Comparison of ENCODE assay signal across 9 cellular contexts in the genomic region with DNA sequence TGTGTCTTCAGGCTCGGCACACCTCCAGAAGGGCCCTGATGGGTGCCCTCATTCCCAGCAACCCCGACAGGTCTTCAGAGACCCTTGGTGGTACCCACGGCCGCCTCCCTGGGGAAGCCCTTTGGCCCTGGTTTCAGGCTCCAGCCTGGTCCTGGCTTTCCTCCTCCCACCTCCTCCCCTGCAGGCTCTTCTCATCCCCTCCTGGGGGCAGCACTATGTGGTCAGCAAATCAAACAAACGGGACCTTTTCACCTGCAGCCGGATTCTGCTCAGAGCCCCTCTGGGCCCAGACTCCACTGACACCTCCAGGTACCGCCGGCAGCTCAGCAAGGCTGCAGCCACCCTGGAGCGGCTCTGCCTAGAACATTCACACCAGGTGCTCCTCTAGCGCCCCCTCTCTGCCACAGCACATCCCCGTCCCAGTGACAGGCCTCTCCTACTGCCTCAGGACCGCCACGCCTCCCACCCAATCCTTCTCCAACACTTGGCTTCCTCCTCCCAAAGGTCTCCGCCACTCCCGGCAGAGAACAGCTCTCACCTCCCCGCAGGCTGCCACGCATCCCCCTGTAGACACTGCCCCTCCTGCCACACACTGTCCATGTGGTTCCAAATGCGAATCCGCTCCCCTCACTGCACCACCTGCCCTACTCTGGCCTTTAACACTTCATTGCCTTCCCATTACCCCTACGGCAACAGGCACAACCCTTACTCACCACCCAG. TPM values are rescaled to one million over a fixed set of nuclear protein-coding genes. Genes with fewer than 3 reads are reported as not detected.
DNase-seq lines count a peak whose midpoint lies in the region; ATAC-seq, FAIRE-seq and TF ChIP-seq lines count a peak whose summit lies in the region.
"Had no signal": no experiment of that assay in that cellular context is flagged by ENCODE, and none has a peak within 500 bp of the region (broad histone marks: within the 10 kb centered on the region; RNA-seq: fewer than 3 reads in every experiment).

No MANE protein-coding gene starts in this region.

- no peaks in the 10 kb centered on the region for H3K9me3 ChIP-seq in left ventricle myocardium inferior (replicated peaks)

- no peaks in the 10 kb centered on the region; the same call in 1 of the 2 replicates for H4K20me1 ChIP-seq in KMS-11 (ENCODE audit: insufficient read depth)

- H3K27me3 ChIP-seq in KMS-11 (ENCODE audit: insufficient read depth, low read depth) (no peaks in the 10 kb centered on the region), left ventricle myocardium inferior (ENCODE audit: low read depth) (no peaks in the 10 kb centered on the region)

- ATAC-seq in HG02610 (IDR thresholded peaks at IDR 0.05; ENCODE audit: unreplicated experiment) = no peak

- peaks cover 65% of the 10 kb centered on the region for H3K36me3 Mint-ChIP-seq in activated CD4-positive, alpha-beta memory T cell treated with anti-CD3 and anti-CD28 coated beads, Interleukin-2, amount 10 ng/mL, durations not matched to agents 7 days and 5 days (ENCODE audit: low read depth)

- H3K4me1 ChIP-seq in KMS-11 (ENCODE audit: low read depth, poor library complexity, severe bottlenecking) (no peaks in the 10 kb centered on the region), left ventricle myocardium inferior (peaks cover 24% of the 10 kb centered on the region)

- CTCF ChIA-PET in activated CD4-positive, alpha-beta memory T cell treated with anti-CD3 and anti-CD28 coated beads, Interleukin-2, amount 10 ng/mL, durations not matched to agents 7 days and 5 days (lab: Charles Lee) = interaction anchor here (1.0 to 4.7 kb wide), 11 partner anchors 9 to 145 kb away, joined by 3 to 52 read pairs (median 4); partner anchors contain the start of gene PAM16

- H3K27ac Mint-ChIP-seq in activated CD4-positive, alpha-beta memory T cell treated with anti-CD3 and anti-CD28 coated beads, Interleukin-2, amount 10 ng/mL, durations not matched to agents 7 days and 5 days = peak overlapping the region; percentile 7

- no peaks in the 10 kb centered on the region for H3K9me3 Mint-ChIP-seq in activated CD4-positive, alpha-beta memory T cell treated with anti-CD3 and anti-CD28 coated beads, Interleukin-2, amount 10 ng/mL, durations not matched to agents 7 days and 5 days

- no peaks in the 10 kb centered on the region for H3K27me3 Mint-ChIP-seq in activated CD4-positive, alpha-beta memory T cell treated with anti-CD3 and anti-CD28 coated beads, Interleukin-2, amount 10 ng/mL, durations not matched to agents 7 days and 5 days

- intact Hi-C loops in left ventricle myocardium inferior (cut with micrococcal nuclease) = no loop called here

- H3K4me1 Mint-ChIP-seq in activated CD4-positive, alpha-beta memory T cell treated with anti-CD3 and anti-CD28 coated beads, Interleukin-2, amount 10 ng/mL, durations not matched to agents 7 days and 5 days = peaks cover 18% of the 10 kb centered on the region

- POLR2A ChIA-PET in activated CD4-positive, alpha-beta memory T cell treated with anti-CD3 and anti-CD28 coated beads, Interleukin-2, amount 10 ng/mL, durations not matched to agents 7 days and 5 days (lab: Charles Lee) = interaction anchor here (0.9 to 5.0 kb wide), 4 partner anchors 9 to 132 kb away, joined by 3 to 30 read pairs (median 13); partner anchors contain the start of genes CORO7 and TFAP4

- TF ChIP-seq CTCF in KMS-11 (conservative IDR thresholded peaks at IDR 0.05; ENCODE audit: low read depth, low read length) (peak; percentile 89), left ventricle myocardium inferior (IDR thresholded peaks at IDR 0.05; ENCODE audit: borderline replicate concordance) (peak; percentile 58)

- H3K4me3 ChIP-seq in KMS-11 (IDR thresholded peaks at IDR 0.05; ENCODE audit: insufficient read depth, low read depth, low read length) (no peak overlapping the region), left ventricle myocardium inferior (no peak overlapping the region)

- no peak overlapping the region for H2AFZ ChIP-seq in KMS-11 (ENCODE audit: low read depth)

- peaks cover 5% of the 10 kb centered on the region; the same call in 1 of the 2 replicates for H3K36me3 ChIP-seq in KMS-11 (ENCODE audit: insufficient read depth)
- H3K36me3 ChIP-seq in left ventricle myocardium inferior = peaks cover 34% of the 10 kb centered on the region

- H3K4me2 ChIP-seq in KMS-11 = no peak overlapping the region

- FAIRE-seq in frontal cortex (lab: Jason Lieb, UNC) = no peak

- H3K27ac ChIP-seq in KMS-11 = no peak overlapping the region
- H3K27ac ChIP-seq in left ventricle myocardium inferior (replicated peaks) = no peak overlapping the region

- H3K4me3 Mint-ChIP-seq in activated CD4-positive, alpha-beta memory T cell treated with anti-CD3 and anti-CD28 coated beads, Interleukin-2, amount 10 ng/mL, durations not matched to agents 7 days and 5 days = no peak overlapping the region

- peaks cover 13% of the 10 kb centered on the region; the same call in 1 of the 2 replicates for H3K79me2 ChIP-seq in KMS-11 (ENCODE audit: insufficient read depth, low read depth)

- DNase-seq in Daoy (ENCODE audit: low read depth) (peak; percentile 47), left ventricle myocardium inferior (peak; percentile 32), foreskin melanocyte (no peak), frontal cortex (ENCODE audit: low spot score in 2 of 2) (no peak)
- DNase-seq in activated CD4-positive, alpha-beta memory T cell treated with anti-CD3 and anti-CD28 coated beads, Interleukin-2, amount 10 ng/mL, durations not matched to agents 7 days and 5 days = peak; percentile 48
- DNase-seq in stimulated activated CD8-positive, alpha-beta memory T cell treated with anti-CD3 and anti-CD28 coated beads, Interleukin-4, amount 100 ng/mL, for 48 hours = peak; percentile 63

- no peak overlapping the region for H3K9ac ChIP-seq in KMS-11

RNA-seq across cellular contexts. Expression of gene CORO7, which starts 12.0 kb away (rescaled TPM):
- total RNA-seq in Daoy (2014; rRNA removed; shearing (Covaris generic)) = 7.0 and 11.3 TPM in 2 replicates
- total RNA-seq in activated CD4-positive, alpha-beta memory T cell treated with anti-CD3 and anti-CD28 coated beads, Interleukin-2, amount 10 ng/mL, durations not matched to agents 7 days and 5 days = 100 to 1,000 TPM; 244 to 245 TPM
- total RNA-seq in left ventricle myocardium inferior (12.5 TPM), frontal cortex (39.1 TPM)

RNA-seq across cellular contexts. Expression of gene DNAJA3, which starts 21.3 kb away (rescaled TPM):
- total RNA-seq in Daoy (2014; rRNA removed; shearing (Covaris generic)) = 54.8 and 73.9 TPM in 2 replicates
- 10 to 100 TPM; 39.5 to 41.1 TPM for total RNA-seq in activated CD4-positive, alpha-beta memory T cell treated with anti-CD3 and anti-CD28 coated beads, Interleukin-2, amount 10 ng/mL, durations not matched to agents 7 days and 5 days
- 74.2 TPM for total RNA-seq in left ventricle myocardium inferior
- 42.8 TPM for total RNA-seq in frontal cortex

RNA-seq across cellular contexts. Expression of gene VASN, which starts 32.8 kb away (rescaled TPM):
- 22.1 and 25.1 TPM in 2 replicates for total RNA-seq in Daoy (2014; rRNA removed; shearing (Covaris generic))
- total RNA-seq in activated CD4-positive, alpha-beta memory T cell treated with anti-CD3 and anti-CD28 coated beads, Interleukin-2, amount 10 ng/mL, durations not matched to agents 7 days and 5 days = under 1 TPM in 1 of 2 experiments, not detected in 1; 0.08 TPM
- 5.5 TPM for total RNA-seq in left ventricle myocardium inferior
- 1.6 TPM for total RNA-seq in frontal cortex
- total RNA-seq: T-helper 2 cell treated with Interferon-gamma antibody and Interleukin-4, amounts not matched to agents 100 ng/mL and 5 ng/mL, for 36 hours had no signal

RNA-seq across cellular contexts. Expression of gene PAM16, which starts 53.3 kb away (rescaled TPM):
- total RNA-seq in Daoy (2014; rRNA removed; shearing (Covaris generic)) = 34.1 and 71.8 TPM in 2 replicates
- total RNA-seq in activated CD4-positive, alpha-beta memory T cell treated with anti-CD3 and anti-CD28 coated beads, Interleukin-2, amount 10 ng/mL, durations not matched to agents 7 days and 5 days = 10 to 100 TPM; 29.7 to 33.9 TPM
- total RNA-seq in left ventricle myocardium inferior (67.3 TPM), frontal cortex (28.5 TPM)

Comparison
In these comparisons a context has a peak if more than half of its experiments do, and no peak if none do; other contexts are left out.
1. DNase-seq: peak in Daoy (single experiment), activated CD4-positive, alpha-beta memory T cell treated with anti-CD3 and anti-CD28 coated beads, Interleukin-2, amount 10 ng/mL, durations not matched to agents 7 days and 5 days (single experiment), left ventricle myocardium inferior (single experiment) and stimulated activated CD8-positive, alpha-beta memory T cell treated with anti-CD3 and anti-CD28 coated beads, Interleukin-4, amount 100 ng/mL, for 48 hours (single experiment); none in foreskin melanocyte (single experiment) and frontal cortex (0 of 2).